In genomic region chr7:151243411-151244155, GRCh38 we compare ENCODE assay signal across 7 cellular contexts. TPM values are rescaled to one million over a fixed set of nuclear protein-coding genes. Genes with fewer than 3 reads are reported as not detected.
DNase-seq lines count a peak whose midpoint lies in the region; ATAC-seq and TF ChIP-seq lines count a peak whose summit lies in the region.
"Had no signal": no experiment of that assay in that cellular context is flagged by ENCODE, and none has a peak within 500 bp of the region (broad histone marks: within the 10 kb centered on the region; RNA-seq: fewer than 3 reads in every experiment).

No MANE protein-coding gene starts in this region.

- no peaks in the 10 kb centered on the region for H3K36me3 Mint-ChIP-seq in natural killer cell treated with Interleukin-12 subunit alpha and Interleukin-12 subunit beta and Interleukin-15 and Interleukin-18, amount 100 ng/mL, for 72 hours

- TF ChIP-seq EP300 in sigmoid colon (IDR thresholded peaks at IDR 0.05), result no peak

- no peaks in the 10 kb centered on the region for H3K9me3 Mint-ChIP-seq in natural killer cell treated with Interleukin-12 subunit alpha and Interleukin-12 subunit beta and Interleukin-15 and Interleukin-18, amount 100 ng/mL, for 72 hours

- H3K27me3 Mint-ChIP-seq in natural killer cell treated with Interleukin-12 subunit alpha and Interleukin-12 subunit beta and Interleukin-15 and Interleukin-18, amount 100 ng/mL, for 72 hours, result peaks cover 5 to 8% of the 10 kb centered on the region in 2 donors

- peaks cover 0 to 54% (median 51%) of the 10 kb centered on the region in 4 donors for H3K4me1 ChIP-seq in sigmoid colon

- no peak for TF ChIP-seq CTCF in sigmoid colon (IDR thresholded peaks at IDR 0.05)

- H3K4me1 Mint-ChIP-seq in natural killer cell treated with Interleukin-12 subunit alpha and Interleukin-12 subunit beta and Interleukin-15 and Interleukin-18, amount 100 ng/mL, for 72 hours (ENCODE audit: low read depth in 2 of 2), result peaks cover 18 to 24% of the 10 kb centered on the region in 2 donors

- DNase-seq in T-helper 22 cell (ENCODE audit: low read depth), result peak; percentile 43
- DNase-seq in natural killer cell treated with Interleukin-12 subunit alpha and Interleukin-12 subunit beta and Interleukin-15 and Interleukin-18, amount 100 ng/mL, for 72 hours (ENCODE audit: low spot score), result no peak
- no peak for DNase-seq in sigmoid colon

- H3K36me3 ChIP-seq in sigmoid colon, result peaks cover 0 to 39% (median 29%) of the 10 kb centered on the region in 4 donors

- H3K4me3 ChIP-seq in sigmoid colon, result no peak overlapping the region

- no peak overlapping the region for H3K27ac ChIP-seq in sigmoid colon

- intact Hi-C loops in sigmoid colon (cut with DNase I), result loop anchor here (1.0 kb wide), 1 partner anchor 60 kb away; no protein-coding TSS in a partner anchor

- no peaks in the 10 kb centered on the region for H3K9me3 ChIP-seq in sigmoid colon

- H3K4me3 Mint-ChIP-seq in natural killer cell treated with Interleukin-12 subunit alpha and Interleukin-12 subunit beta and Interleukin-15 and Interleukin-18, amount 100 ng/mL, for 72 hours, result peak overlapping the region; percentile 52

- peak; percentile 32 for ATAC-seq in HG02798 (IDR thresholded peaks at IDR 0.05; ENCODE audit: poor library complexity, unreplicated experiment)
- no peak for ATAC-seq in natural killer cell treated with Interleukin-12 subunit alpha and Interleukin-12 subunit beta and Interleukin-15 and Interleukin-18, amount 100 ng/mL, for 72 hours
- no peak for ATAC-seq in GM19324 (IDR thresholded peaks at IDR 0.05; ENCODE audit: low FRiP score, unreplicated experiment)
- ATAC-seq in HG03139 (IDR thresholded peaks at IDR 0.05; ENCODE audit: unreplicated experiment), result no peak

- 10 to 13% methylated on average over 14 of the region's 14 CpGs for WGBS in sigmoid colon, 2 donors

- peak overlapping the region in 1 of 2 donors; percentile 32 for H3K27ac Mint-ChIP-seq in natural killer cell treated with Interleukin-12 subunit alpha and Interleukin-12 subunit beta and Interleukin-15 and Interleukin-18, amount 100 ng/mL, for 72 hours

- no peak for TF ChIP-seq POLR2A in sigmoid colon (IDR thresholded peaks at IDR 0.05)

- H3K27me3 ChIP-seq in sigmoid colon, result peaks cover 0 to 6% (median 2%) of the 10 kb centered on the region in 3 donors

RNA-seq across cellular contexts. Expression of gene SMARCD3, which starts 4.9 kb away (rescaled TPM):
- 1 to 10 TPM in 1 of 2 donors, under 1 TPM in 1; 0.93 to 1.2 TPM for total RNA-seq in natural killer cell treated with Interleukin-12 subunit alpha and Interleukin-12 subunit beta and Interleukin-15 and Interleukin-18, amount 100 ng/mL, for 72 hours
- total RNA-seq in sigmoid colon, result 10 to 100 TPM; 38.8 to 63.1 (median 51.6) TPM
- 10 to 100 TPM in 1 of 3 donors, 1 to 10 TPM in 2; 4.2 to 15.6 (median 9.5) TPM for polyA plus RNA-seq in sigmoid colon

RNA-seq across cellular contexts. Expression of gene CHPF2, which starts 11.3 kb away (rescaled TPM):
- total RNA-seq in natural killer cell treated with Interleukin-12 subunit alpha and Interleukin-12 subunit beta and Interleukin-15 and Interleukin-18, amount 100 ng/mL, for 72 hours, result 10 to 100 TPM; 54.6 to 67.6 TPM
- total RNA-seq in sigmoid colon, result 10 to 100 TPM; 14.3 to 36.3 (median 18.9) TPM
- polyA plus RNA-seq in sigmoid colon, result 10 to 100 TPM in 1 of 3 donors, 1 to 10 TPM in 2; 5.4 to 27.9 (median 5.5) TPM

RNA-seq across cellular contexts. Expression of gene ABCF2, which starts 16.6 kb away (rescaled TPM):
- total RNA-seq in natural killer cell treated with Interleukin-12 subunit alpha and Interleukin-12 subunit beta and Interleukin-15 and Interleukin-18, amount 100 ng/mL, for 72 hours, result 100 to 1,000 TPM in 1 of 2 donors, 10 to 100 TPM in 1; 68.4 to 118 TPM
- total RNA-seq in sigmoid colon, result 10 to 100 TPM; 25.8 to 34.6 (median 30.2) TPM
- 10 to 100 TPM; 18.3 to 34.6 (median 19.8) TPM for polyA plus RNA-seq in sigmoid colon

RNA-seq across cellular contexts. Expression of gene H2BK1, which starts 33.3 kb away (rescaled TPM):
- total RNA-seq in natural killer cell treated with Interleukin-12 subunit alpha and Interleukin-12 subunit beta and Interleukin-15 and Interleukin-18, amount 100 ng/mL, for 72 hours, result not detected
- total RNA-seq in sigmoid colon, result not detected
- polyA plus RNA-seq in sigmoid colon, result not detected
- total RNA-seq: IMR-90 had no signal
- polyA plus RNA-seq: IMR-90 had no signal

RNA-seq across cellular contexts. Expression of gene ASB10, which starts 56.5 kb away (rescaled TPM):
- not detected for total RNA-seq in natural killer cell treated with Interleukin-12 subunit alpha and Interleukin-12 subunit beta and Interleukin-15 and Interleukin-18, amount 100 ng/mL, for 72 hours
- total RNA-seq in sigmoid colon, result not detected
- polyA plus RNA-seq in sigmoid colon, result not detected
- total RNA-seq: IMR-90 had no signal
- polyA plus RNA-seq: IMR-90 had no signal

Comparison
In these comparisons a context has a peak if more than half of its experiments do, and no peak if none do; other contexts are left out.
1. RNA of gene SMARCD3, which starts 4.9 kb away (total RNA-seq): 38.8 to 63.1 TPM in sigmoid colon; 0.93 to 1.2 TPM in natural killer cell treated with Interleukin-12 subunit alpha and Interleukin-12 subunit beta and Interleukin-15 and Interleukin-18, amount 100 ng/mL, for 72 hours; every median in the first group is over 10 times any median in the second.